Comparison of ENCODE assay signal across 8 cellular contexts in genomic region chr7:77797734-77798393, GRCh38. TPM values are rescaled to one million over a fixed set of nuclear protein-coding genes. Genes with fewer than 3 reads are reported as not detected.
DNase-seq lines count a peak whose midpoint lies in the region; ATAC-seq, FAIRE-seq and TF ChIP-seq lines count a peak whose summit lies in the region.

No MANE protein-coding gene starts in this region.

- peaks cover 69% of the 10 kb centered on the region for H3K4me1 Mint-ChIP-seq in stimulated activated naive CD8-positive, alpha-beta T cell treated with anti-CD3 and anti-CD28 coated beads, Interleukin-15, Interleukin-2, amounts not matched to agents 100 ng/mL and 50 ng/mL, for 24 hours (ENCODE audit: low read depth)

- no peaks in the 10 kb centered on the region for H3K27me3 Mint-ChIP-seq in stimulated activated naive CD8-positive, alpha-beta T cell treated with anti-CD3 and anti-CD28 coated beads, Interleukin-15, Interleukin-2, amounts not matched to agents 100 ng/mL and 50 ng/mL, for 24 hours

- DNase-seq in astrocyte of the cerebellum (ENCODE audit: low read depth), result no peak
- peak; percentile 36 for DNase-seq in iris pigment epithelial cell (ENCODE audit: low read depth)
- no peak for DNase-seq in RCC 7860 (ENCODE audit: low spot score)
- no peak for DNase-seq in G401 (ENCODE audit: low spot score)

- peak overlapping the region; percentile 95 for H3K4me3 ChIP-seq in astrocyte of the cerebellum (ENCODE audit: low read depth, low read length)

- no peak for TF ChIP-seq CTCF in astrocyte of the cerebellum (IDR thresholded peaks at IDR 0.05; ENCODE audit: low read depth, low read length, missing control alignments)

- TF ChIP-seq POLR2A in GM15510 (IDR thresholded peaks at IDR 0.05; ENCODE audit: borderline replicate concordance, extremely low read depth, insufficient read length), result peak; percentile 36

- peak overlapping the region; percentile 92 for H3K27ac Mint-ChIP-seq in stimulated activated naive CD8-positive, alpha-beta T cell treated with anti-CD3 and anti-CD28 coated beads, Interleukin-15, Interleukin-2, amounts not matched to agents 100 ng/mL and 50 ng/mL, for 24 hours

- peak overlapping the region; percentile 89 for H3K4me3 Mint-ChIP-seq in stimulated activated naive CD8-positive, alpha-beta T cell treated with anti-CD3 and anti-CD28 coated beads, Interleukin-15, Interleukin-2, amounts not matched to agents 100 ng/mL and 50 ng/mL, for 24 hours

- H3K9me3 Mint-ChIP-seq in stimulated activated naive CD8-positive, alpha-beta T cell treated with anti-CD3 and anti-CD28 coated beads, Interleukin-15, Interleukin-2, amounts not matched to agents 100 ng/mL and 50 ng/mL, for 24 hours, result no peaks in the 10 kb centered on the region

- peak; percentile 25 for ATAC-seq in GM21526 (IDR thresholded peaks at IDR 0.05; ENCODE audit: low FRiP score, unreplicated experiment)
- peak; percentile 3 for ATAC-seq in HG03575 (IDR thresholded peaks at IDR 0.05; ENCODE audit: extremely low read depth, insufficient number of reproducible peaks, low FRiP score, unreplicated experiment)

- H3K36me3 Mint-ChIP-seq in stimulated activated naive CD8-positive, alpha-beta T cell treated with anti-CD3 and anti-CD28 coated beads, Interleukin-15, Interleukin-2, amounts not matched to agents 100 ng/mL and 50 ng/mL, for 24 hours (ENCODE audit: low read depth), result peaks cover 21% of the 10 kb centered on the region

- no peak for FAIRE-seq in RCC 7860 (lab: Jason Lieb, UNC)

- in situ Hi-C loops in astrocyte of the cerebellum (cut with HindIII; ENCODE audit: low sequenced_read_pairs), result loop anchor here (5.0 kb wide), 1 partner anchor 49 kb away; no protein-coding TSS in a partner anchor
- in situ Hi-C loops in G401 (cut with HindIII; ENCODE audit: low sequenced_read_pairs), result no loop called here

RNA-seq across cellular contexts. Expression of gene TMEM60, which starts 0.4 kb away (rescaled TPM):
- 7.6 and 13.9 TPM in 2 replicates for total RNA-seq in G401 (2014; rRNA removed; shearing (Covaris generic))

RNA-seq across cellular contexts. Expression of gene PHTF2, which starts 0.7 kb away (rescaled TPM):
- total RNA-seq in G401 (2014; rRNA removed; shearing (Covaris generic)), result 7.0 and 7.1 TPM in 2 replicates
